1 cellular context compared by ENCODE assay signal in the genomic region with DNA sequence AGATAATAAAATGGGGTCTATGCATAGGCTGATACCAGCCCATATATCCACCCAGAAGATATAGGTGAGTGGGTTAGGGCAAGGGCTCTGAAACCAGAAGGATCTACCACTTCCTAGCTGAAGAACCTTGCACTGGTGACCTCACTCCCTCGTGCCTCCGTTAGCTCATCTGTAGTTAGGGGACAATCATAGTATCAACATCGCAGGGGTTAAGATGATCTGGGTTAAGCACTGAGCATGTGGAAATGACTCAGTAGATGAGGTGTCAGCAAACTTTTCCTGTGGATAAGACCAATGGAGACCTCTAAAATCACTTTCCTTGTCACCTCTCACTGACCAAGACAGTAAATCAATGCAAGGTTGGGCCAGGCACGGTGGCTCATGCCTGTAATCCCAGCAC.
TF ChIP-seq lines count a peak whose summit lies in the region.

No MANE protein-coding gene starts in this region.

TF ChIP-seq in K562, 482 proteins besides CTCF, POLR2A, EP300 and RAD21 (continues in another document):
- TF ChIP-seq YY1 (IDR thresholded peaks at IDR 0.05; ENCODE audit: borderline replicate concordance in 1 of 3, control insufficient read depth in 1 of 3, extremely low read depth in 1 of 3, insufficient read depth in 3 of 3, insufficient read length in 1 of 3, insufficient replicate concordance in 2 of 3, low read depth in 1 of 3, low read length in 2 of 3): no peak
- no peak for TF ChIP-seq DMBX1 (CRISPR knock-in tag; IDR thresholded peaks at IDR 0.05; ENCODE audit: borderline replicate concordance)
- TF ChIP-seq CCAR2 (IDR thresholded peaks at IDR 0.05; ENCODE audit: low read depth, low read length): no peak
- no peak for TF ChIP-seq STAG1 (CRISPR knock-in tag; IDR thresholded peaks at IDR 0.05; ENCODE audit: borderline replicate concordance)
- peak; percentile 29; the same call in 1 of the 2 replicates for TF ChIP-seq CTBP1 (IDR thresholded peaks at IDR 0.05; ENCODE audit: borderline replicate concordance)
- 0 out of 2 replicates have a peak, but pooled peaks have one; percentile 36 for TF ChIP-seq FOXJ2 (tag; IDR thresholded peaks at IDR 0.05)
- TF ChIP-seq ATF7 (IDR thresholded peaks at IDR 0.05): peak; percentile 61; the same call in 1 of the 2 replicates
- no peak for TF ChIP-seq ZNF175 (CRISPR knock-in tag; IDR thresholded peaks at IDR 0.05; ENCODE audit: low read depth)
- TF ChIP-seq, protein P1, sequence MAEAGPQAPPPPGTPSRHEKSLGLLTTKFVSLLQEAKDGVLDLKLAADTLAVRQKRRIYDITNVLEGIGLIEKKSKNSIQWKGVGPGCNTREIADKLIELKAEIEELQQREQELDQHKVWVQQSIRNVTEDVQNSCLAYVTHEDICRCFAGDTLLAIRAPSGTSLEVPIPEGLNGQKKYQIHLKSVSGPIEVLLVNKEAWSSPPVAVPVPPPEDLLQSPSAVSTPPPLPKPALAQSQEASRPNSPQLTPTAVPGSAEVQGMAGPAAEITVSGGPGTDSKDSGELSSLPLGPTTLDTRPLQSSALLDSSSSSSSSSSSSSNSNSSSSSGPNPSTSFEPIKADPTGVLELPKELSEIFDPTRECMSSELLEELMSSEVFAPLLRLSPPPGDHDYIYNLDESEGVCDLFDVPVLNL (CRISPR knock-in tag; IDR thresholded peaks at IDR 0.05; ENCODE audit: low read depth): no peak
- no peak for TF ChIP-seq ZNF217 (CRISPR knock-in tag; IDR thresholded peaks at IDR 0.05)
- no peak for TF ChIP-seq CHCHD3 (CRISPR knock-in tag; IDR thresholded peaks at IDR 0.05)
- TF ChIP-seq SMARCA4 (IDR thresholded peaks at IDR 0.05): 0 out of 2 replicates have a peak, but pooled peaks have one; percentile 46
- 0 out of 2 replicates have a peak, but pooled peaks have one; percentile 21 for TF ChIP-seq CREM (IDR thresholded peaks at IDR 0.05; ENCODE audit: low read depth)
- TF ChIP-seq EP400 (IDR thresholded peaks at IDR 0.05): 0 out of 2 replicates have a peak, but pooled peaks have one; percentile 15
- TF ChIP-seq, protein P2, sequence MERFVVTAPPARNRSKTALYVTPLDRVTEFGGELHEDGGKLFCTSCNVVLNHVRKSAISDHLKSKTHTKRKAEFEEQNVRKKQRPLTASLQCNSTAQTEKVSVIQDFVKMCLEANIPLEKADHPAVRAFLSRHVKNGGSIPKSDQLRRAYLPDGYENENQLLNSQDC (CRISPR knock-in tag; IDR thresholded peaks at IDR 0.05): no peak
- TF ChIP-seq, protein P3, sequence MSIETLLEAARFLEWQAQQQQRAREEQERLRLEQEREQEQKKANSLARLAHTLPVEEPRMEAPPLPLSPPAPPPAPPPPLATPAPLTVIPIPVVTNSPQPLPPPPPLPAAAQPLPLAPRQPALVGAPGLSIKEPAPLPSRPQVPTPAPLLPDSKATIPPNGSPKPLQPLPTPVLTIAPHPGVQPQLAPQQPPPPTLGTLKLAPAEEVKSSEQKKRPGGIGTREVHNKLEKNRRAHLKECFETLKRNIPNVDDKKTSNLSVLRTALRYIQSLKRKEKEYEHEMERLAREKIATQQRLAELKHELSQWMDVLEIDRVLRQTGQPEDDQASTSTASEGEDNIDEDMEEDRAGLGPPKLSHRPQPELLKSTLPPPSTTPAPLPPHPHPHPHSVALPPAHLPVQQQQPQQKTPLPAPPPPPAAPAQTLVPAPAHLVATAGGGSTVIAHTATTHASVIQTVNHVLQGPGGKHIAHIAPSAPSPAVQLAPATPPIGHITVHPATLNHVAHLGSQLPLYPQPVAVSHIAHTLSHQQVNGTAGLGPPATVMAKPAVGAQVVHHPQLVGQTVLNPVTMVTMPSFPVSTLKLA (conservative IDR thresholded peaks at IDR 0.05): 0 out of 4 replicates have a peak, but pooled peaks of 1 of the 2 experiments have one; percentile 19
- peak; percentile 31; the same call in 1 of the 2 replicates for TF ChIP-seq SMARCE1 (IDR thresholded peaks at IDR 0.05)
- no peak for TF ChIP-seq SMAD3 (CRISPR knock-in tag; conservative IDR thresholded peaks at IDR 0.05)
- no peak for TF ChIP-seq HIVEP1 (CRISPR knock-in tag; IDR thresholded peaks at IDR 0.05)
- peak in 1 of 2 experiments; percentile 41; a peak in 1 of 4 replicates for TF ChIP-seq HDAC1 (IDR thresholded peaks at IDR 0.05)
- no peak for TF ChIP-seq MTA3 (IDR thresholded peaks at IDR 0.05; ENCODE audit: borderline replicate concordance)
- peak; percentile 44 for TF ChIP-seq ZNF316 (IDR thresholded peaks at IDR 0.05)
- TF ChIP-seq, protein P4, sequence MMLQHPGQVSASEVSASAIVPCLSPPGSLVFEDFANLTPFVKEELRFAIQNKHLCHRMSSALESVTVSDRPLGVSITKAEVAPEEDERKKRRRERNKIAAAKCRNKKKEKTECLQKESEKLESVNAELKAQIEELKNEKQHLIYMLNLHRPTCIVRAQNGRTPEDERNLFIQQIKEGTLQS (IDR thresholded peaks at IDR 0.05): peak; percentile 93
- TF ChIP-seq, protein P4 (CRISPR knock-in tag; conservative IDR thresholded peaks at IDR 0.05): no peak
- TF ChIP-seq ARID1B (IDR thresholded peaks at IDR 0.05): peak; percentile 68
- peak; percentile 83 for TF ChIP-seq MEIS2 (IDR thresholded peaks at IDR 0.05; ENCODE audit: partially characterized antibody)
- TF ChIP-seq C11orf30 (IDR thresholded peaks at IDR 0.05; ENCODE audit: low read depth): peak; percentile 72
- 0 out of 2 replicates have a peak, but pooled peaks have one; percentile 38 for TF ChIP-seq DPF2 (IDR thresholded peaks at IDR 0.05)
- TF ChIP-seq, protein P5, sequence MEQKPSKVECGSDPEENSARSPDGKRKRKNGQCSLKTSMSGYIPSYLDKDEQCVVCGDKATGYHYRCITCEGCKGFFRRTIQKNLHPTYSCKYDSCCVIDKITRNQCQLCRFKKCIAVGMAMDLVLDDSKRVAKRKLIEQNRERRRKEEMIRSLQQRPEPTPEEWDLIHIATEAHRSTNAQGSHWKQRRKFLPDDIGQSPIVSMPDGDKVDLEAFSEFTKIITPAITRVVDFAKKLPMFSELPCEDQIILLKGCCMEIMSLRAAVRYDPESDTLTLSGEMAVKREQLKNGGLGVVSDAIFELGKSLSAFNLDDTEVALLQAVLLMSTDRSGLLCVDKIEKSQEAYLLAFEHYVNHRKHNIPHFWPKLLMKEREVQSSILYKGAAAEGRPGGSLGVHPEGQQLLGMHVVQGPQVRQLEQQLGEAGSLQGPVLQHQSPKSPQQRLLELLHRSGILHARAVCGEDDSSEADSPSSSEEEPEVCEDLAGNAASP (IDR thresholded peaks at IDR 0.05): no peak
- TF ChIP-seq JUN (IDR thresholded peaks at IDR 0.05; ENCODE audit: borderline replicate concordance, low read depth, low read length): peak; percentile 89
- no peak for TF ChIP-seq JUN (CRISPR knock-in tag; IDR thresholded peaks at IDR 0.05; ENCODE audit: borderline replicate concordance)
- no peak for TF ChIP-seq ZNF699 (CRISPR knock-in tag; IDR thresholded peaks at IDR 0.05; ENCODE audit: insufficient replicate concordance)
- 0 out of 4 replicates have a peak, but pooled peaks of 1 of the 2 experiments have one; percentile 50 for TF ChIP-seq RCOR1 (IDR thresholded peaks at IDR 0.05; ENCODE audit: borderline replicate concordance in 1 of 2, low read depth in 2 of 2, low read length in 2 of 2)
- no peak for TF ChIP-seq MCM2 (IDR thresholded peaks at IDR 0.05; ENCODE audit: low read depth)
- TF ChIP-seq RFX1 (IDR thresholded peaks at IDR 0.05): 0 out of 2 replicates have a peak, but pooled peaks have one; percentile 9
- peak; percentile 90 to 92 for TF ChIP-seq KDM1A (IDR thresholded peaks at IDR 0.05)
- TF ChIP-seq ATF1 (CRISPR knock-in tag; IDR thresholded peaks at IDR 0.05): no peak
- 0 out of 2 replicates have a peak, but pooled peaks have one; percentile 10 for TF ChIP-seq ATF1 (tag; IDR thresholded peaks at IDR 0.05)
- TF ChIP-seq PURB (CRISPR knock-in tag; IDR thresholded peaks at IDR 0.05; ENCODE audit: low read depth): no peak
- TF ChIP-seq HDAC2 (IDR thresholded peaks at IDR 0.05): no peak
- peak; percentile 54; the same call in 1 of the 2 replicates for TF ChIP-seq MAFK (IDR thresholded peaks at IDR 0.05; ENCODE audit: low read length)
- TF ChIP-seq MCM3 (IDR thresholded peaks at IDR 0.05): no peak
- TF ChIP-seq, protein P6, sequence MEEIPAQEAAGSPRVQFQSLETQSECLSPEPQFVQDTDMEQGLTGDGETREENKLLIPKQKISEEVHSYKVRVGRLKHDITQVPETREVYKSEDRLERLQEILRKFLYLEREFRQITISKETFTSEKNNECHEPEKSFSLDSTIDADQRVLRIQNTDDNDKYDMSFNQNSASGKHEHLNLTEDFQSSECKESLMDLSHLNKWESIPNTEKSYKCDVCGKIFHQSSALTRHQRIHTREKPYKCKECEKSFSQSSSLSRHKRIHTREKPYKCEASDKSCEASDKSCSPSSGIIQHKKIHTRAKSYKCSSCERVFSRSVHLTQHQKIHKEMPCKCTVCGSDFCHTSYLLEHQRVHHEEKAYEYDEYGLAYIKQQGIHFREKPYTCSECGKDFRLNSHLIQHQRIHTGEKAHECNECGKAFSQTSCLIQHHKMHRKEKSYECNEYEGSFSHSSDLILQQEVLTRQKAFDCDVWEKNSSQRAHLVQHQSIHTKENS (CRISPR knock-in tag; IDR thresholded peaks at IDR 0.05): no peak
- TF ChIP-seq, protein P7, sequence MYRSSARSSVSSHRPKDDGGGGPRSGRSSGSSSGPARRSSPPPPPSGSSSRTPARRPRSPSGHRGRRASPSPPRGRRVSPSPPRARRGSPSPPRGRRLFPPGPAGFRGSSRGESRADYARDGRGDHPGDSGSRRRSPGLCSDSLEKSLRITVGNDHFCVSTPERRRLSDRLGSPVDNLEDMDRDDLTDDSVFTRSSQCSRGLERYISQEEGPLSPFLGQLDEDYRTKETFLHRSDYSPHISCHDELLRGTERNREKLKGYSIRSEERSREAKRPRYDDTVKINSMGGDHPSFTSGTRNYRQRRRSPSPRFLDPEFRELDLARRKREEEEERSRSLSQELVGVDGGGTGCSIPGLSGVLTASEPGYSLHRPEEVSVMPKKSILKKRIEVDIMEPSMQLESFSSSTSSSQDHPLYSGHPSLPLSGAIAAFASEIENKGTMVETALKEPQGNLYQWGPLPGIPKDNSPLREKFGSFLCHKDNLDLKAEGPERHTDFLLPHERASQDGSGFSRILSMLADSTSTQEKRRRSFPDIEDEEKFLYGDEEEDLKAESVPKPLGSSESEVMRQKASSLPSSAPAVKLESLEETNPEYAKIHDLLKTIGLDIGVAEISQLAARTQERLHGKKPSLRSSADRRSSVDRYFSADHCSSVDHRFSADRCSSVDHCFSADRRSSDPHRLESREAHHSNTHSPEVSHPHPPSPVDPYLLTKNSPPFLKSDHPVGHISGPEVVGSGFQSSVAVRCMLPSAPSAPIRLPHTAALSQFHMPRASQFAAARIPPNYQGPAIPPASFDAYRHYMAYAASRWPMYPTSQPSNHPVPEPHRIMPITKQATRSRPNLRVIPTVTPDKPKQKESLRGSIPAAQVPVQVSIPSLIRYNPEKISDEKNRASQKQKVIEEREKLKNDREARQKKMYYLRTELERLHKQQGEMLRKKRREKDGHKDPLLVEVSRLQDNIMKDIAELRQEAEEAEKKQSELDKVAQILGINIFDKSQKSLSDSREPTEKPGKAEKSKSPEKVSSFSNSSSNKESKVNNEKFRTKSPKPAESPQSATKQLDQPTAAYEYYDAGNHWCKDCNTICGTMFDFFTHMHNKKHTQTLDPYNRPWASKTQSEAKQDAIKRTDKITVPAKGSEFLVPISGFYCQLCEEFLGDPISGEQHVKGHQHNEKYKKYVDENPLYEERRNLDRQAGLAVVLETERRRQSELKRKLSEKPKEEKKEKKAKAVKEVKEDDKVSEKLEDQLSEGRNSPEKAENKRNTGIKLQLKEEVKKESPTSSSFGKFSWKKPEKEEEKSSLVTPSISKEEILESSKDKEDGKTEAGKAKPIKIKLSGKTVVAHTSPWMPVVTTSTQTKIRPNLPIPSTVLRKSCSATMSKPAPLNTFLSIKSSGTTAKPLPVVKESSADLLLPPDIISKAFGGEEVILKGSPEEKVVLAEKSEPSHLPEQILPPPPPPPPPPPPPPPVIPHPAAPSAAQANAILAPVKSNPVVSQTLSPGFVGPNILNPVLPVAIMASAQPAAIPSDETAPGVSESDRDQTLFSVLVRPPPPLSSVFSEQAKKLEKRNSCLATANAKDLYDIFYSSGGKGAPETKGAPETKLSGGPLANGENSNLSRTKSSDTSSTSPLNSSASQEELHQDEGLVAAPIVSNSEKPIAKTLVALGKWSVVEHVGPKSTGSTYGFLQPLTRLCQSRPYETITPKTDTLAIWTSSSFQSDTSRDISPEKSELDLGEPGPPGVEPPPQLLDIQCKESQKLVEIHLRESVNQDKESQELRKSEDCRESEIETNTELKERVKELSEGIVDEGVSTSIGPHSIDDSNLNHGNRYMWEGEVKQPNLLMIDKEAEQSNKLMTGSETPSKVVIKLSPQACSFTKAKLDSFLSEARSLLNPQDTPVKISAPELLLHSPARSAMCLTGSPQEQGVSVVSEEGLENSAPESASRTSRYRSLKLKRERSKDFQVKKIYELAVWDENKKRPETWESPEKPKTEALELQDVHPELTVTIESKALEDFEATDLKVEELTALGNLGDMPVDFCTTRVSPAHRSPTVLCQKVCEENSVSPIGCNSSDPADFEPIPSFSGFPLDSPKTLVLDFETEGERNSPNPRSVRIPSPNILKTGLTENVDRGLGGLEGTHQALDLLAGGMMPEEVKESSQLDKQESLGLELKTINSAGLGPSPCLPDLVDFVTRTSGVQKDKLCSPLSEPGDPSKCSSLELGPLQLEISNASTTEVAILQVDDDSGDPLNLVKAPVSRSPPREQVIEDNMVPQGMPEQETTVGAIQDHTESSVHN (IDR thresholded peaks at IDR 0.05; ENCODE audit: borderline replicate concordance in 1 of 2, low read depth in 1 of 2): no peak
- peak; percentile 46; the same call in 1 of the 2 replicates for TF ChIP-seq ESRRA (IDR thresholded peaks at IDR 0.05; ENCODE audit: borderline replicate concordance, low read depth)
- TF ChIP-seq ZEB2 (IDR thresholded peaks at IDR 0.05): peak; percentile 42; the same call in 1 of the 2 replicates
- no peak for TF ChIP-seq DDX20 (tag; IDR thresholded peaks at IDR 0.05; ENCODE audit: low read depth)
- TF ChIP-seq, protein P8, sequence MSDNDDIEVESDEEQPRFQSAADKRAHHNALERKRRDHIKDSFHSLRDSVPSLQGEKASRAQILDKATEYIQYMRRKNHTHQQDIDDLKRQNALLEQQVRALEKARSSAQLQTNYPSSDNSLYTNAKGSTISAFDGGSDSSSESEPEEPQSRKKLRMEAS (CRISPR knock-in tag; IDR thresholded peaks at IDR 0.05): 0 out of 2 replicates have a peak, but pooled peaks have one; percentile 33
- no peak for TF ChIP-seq ZNF174 (CRISPR knock-in tag; IDR thresholded peaks at IDR 0.05)
- TF ChIP-seq GABPB1 (CRISPR knock-in tag; IDR thresholded peaks at IDR 0.05): no peak
- TF ChIP-seq JUND (IDR thresholded peaks at IDR 0.05; ENCODE audit: borderline replicate concordance, low read depth, low read length): peak; percentile 76; the same call in 1 of the 2 replicates
- TF ChIP-seq JUND (tag; IDR thresholded peaks at IDR 0.05; ENCODE audit: borderline replicate concordance, low read depth, low read length): peak; percentile 74
- TF ChIP-seq, protein P9, sequence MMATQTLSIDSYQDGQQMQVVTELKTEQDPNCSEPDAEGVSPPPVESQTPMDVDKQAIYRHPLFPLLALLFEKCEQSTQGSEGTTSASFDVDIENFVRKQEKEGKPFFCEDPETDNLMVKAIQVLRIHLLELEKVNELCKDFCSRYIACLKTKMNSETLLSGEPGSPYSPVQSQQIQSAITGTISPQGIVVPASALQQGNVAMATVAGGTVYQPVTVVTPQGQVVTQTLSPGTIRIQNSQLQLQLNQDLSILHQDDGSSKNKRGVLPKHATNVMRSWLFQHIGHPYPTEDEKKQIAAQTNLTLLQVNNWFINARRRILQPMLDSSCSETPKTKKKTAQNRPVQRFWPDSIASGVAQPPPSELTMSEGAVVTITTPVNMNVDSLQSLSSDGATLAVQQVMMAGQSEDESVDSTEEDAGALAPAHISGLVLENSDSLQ (IDR thresholded peaks at IDR 0.05): peak; percentile 26; the same call in 1 of the 2 replicates
